In the genomic region with DNA sequence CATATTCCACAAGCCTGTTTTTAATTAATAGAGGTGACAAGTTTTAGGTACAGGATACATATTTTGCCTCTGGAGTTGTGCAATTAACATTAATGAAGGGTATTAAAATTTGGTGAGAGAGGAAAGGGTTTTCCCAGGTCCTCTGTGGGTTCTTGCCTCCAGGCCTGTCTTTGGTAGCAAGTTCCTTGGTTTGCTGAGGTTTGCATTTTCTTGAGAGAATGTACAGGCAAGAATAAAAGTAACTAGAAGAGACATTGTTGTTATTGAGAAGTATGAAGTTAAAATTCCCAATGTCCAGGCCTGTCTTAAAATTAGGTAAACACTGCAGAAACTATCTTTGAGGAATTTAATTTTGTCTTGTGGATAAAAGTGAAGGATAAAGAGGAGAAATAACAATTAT, we compare ENCODE assay signal across 25 cellular contexts.
"Had no signal": no experiment of that assay in that cellular context is flagged by ENCODE, and none has a peak within 500 bp of the region (broad histone marks: within the 10 kb centered on the region; RNA-seq: fewer than 3 reads in every experiment).

No MANE protein-coding gene starts in this region.

- H3K27me3 ChIP-seq: MG63, SJSA1 had no signal

- H3K4me1 Mint-ChIP-seq: T-cell had no signal

- H3K4me1 ChIP-seq: SJSA1 had no signal

- H3K9me3 ChIP-seq: MG63, SK-N-SH had no signal

- H3K27ac ChIP-seq: HL-60, SJSA1 had no signal

- H3K27ac Mint-ChIP-seq: T-cell had no signal

- FAIRE-seq: HTR-8/SVneo, RCC 7860 had no signal

- H3K4me2 ChIP-seq: SK-N-SH had no signal

- H3K27me3 Mint-ChIP-seq: T-cell had no signal

- ATAC-seq: T-cell had no signal

- H3K9me2 ChIP-seq: SK-N-SH had no signal

- H3K4me3 Mint-ChIP-seq: T-cell had no signal

- H3K4me3 ChIP-seq: MG63, SJSA1 had no signal

- H3K9ac ChIP-seq: SK-N-SH had no signal

- DNase-seq: Karpas-422, KG1, MG63, NCI-H1092 treated with DMSO at 0.1 percent for 48 hours, NCI-H1436, NCI-H187, NCI-H2029, NCI-H2081 treated with DMSO at 0.1 percent for 48 hours, NCI-H2171, NCI-H226, NCI-H446, NCI-H510A, NCI-H524 treated with DMSO at 0.1 percent for 48 hours, NCI-H69, NCI-H774, Right ventricle myocardium superior, RPMI8226, SIG-M5, SK-N-SH, SW 1271, T-cell had no signal

- H3K36me3 ChIP-seq: MG63, SJSA1 had no signal
